ENCODE assay signal across 1 cellular context in genomic region chr12:85866929-85867776, GRCh38.
A peak's percentile ranks its signal among the peaks of the same experiment; 100 is the strongest.
TF ChIP-seq lines count a peak whose summit lies in the region.

No MANE protein-coding gene starts in this region.

TF ChIP-seq in HepG2, 621 proteins besides CTCF, POLR2A, EP300 and RAD21:
- TF ChIP-seq ZNF570 (CRISPR knock-in tag; IDR thresholded peaks at IDR 0.05; ENCODE audit: borderline replicate concordance): no peak
- peak; percentile 65 for TF ChIP-seq SMC3 (IDR thresholded peaks at IDR 0.05; ENCODE audit: low read length)
- TF ChIP-seq STAG1 (CRISPR knock-in tag; IDR thresholded peaks at IDR 0.05): peak; percentile 78
